Comparison of ENCODE assay signal across 1 cellular context in genomic region chr12:56476972-56477432, GRCh38.
TF ChIP-seq lines count a peak whose summit lies in the region.

No MANE protein-coding gene starts in this region.

TF ChIP-seq in K562, 482 proteins besides CTCF, POLR2A, EP300 and RAD21:
- TF ChIP-seq ZNF184 (CRISPR knock-in tag; IDR thresholded peaks at IDR 0.05): no peak
- no peak for TF ChIP-seq HNRNPH1 (optimal IDR thresholded peaks at IDR 0.05; ENCODE audit: low read depth, low read length)
- no peak for TF ChIP-seq BRD9 (IDR thresholded peaks at IDR 0.05; ENCODE audit: low read depth, partially characterized antibody)
- TF ChIP-seq RFX7 (CRISPR knock-in tag; IDR thresholded peaks at IDR 0.05): no peak
- TF ChIP-seq HDAC8 (tag; IDR thresholded peaks at IDR 0.05): no peak
- TF ChIP-seq SNAPC5 (CRISPR knock-in tag; IDR thresholded peaks at IDR 0.05): no peak
- TF ChIP-seq ZNF253 (CRISPR knock-in tag; conservative IDR thresholded peaks at IDR 0.05): no peak
